In the genomic region with DNA sequence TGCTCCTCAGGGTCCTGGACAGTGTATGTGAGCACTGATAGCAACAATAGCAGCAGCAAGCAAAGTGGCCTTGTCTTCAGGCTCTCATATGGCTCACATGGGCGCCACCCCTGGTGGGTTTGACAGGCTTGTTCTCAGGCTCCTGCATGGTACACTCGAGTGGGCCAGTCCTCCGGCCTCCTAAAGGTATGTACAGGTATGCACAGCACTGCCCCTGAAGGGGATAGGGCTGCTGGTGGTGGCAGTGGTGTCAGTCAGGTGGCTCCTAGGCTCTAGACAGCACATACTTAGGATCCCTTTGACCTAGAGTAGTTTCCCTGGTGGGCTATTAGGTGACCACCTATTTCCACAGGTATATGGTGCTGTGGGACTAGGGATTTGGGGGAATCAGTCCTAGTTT, we compare ENCODE assay signal across 5 cellular contexts.
A peak's percentile ranks its signal among the peaks of the same experiment; 100 is the strongest.
DNase-seq lines count a peak whose midpoint lies in the region; ATAC-seq and TF ChIP-seq lines count a peak whose summit lies in the region.
"Not testable (repeated sequence)": the region's sequence is repeated elsewhere in the genome, so short reads cannot be mapped to it uniquely, and the experiment has no call there.

No MANE protein-coding gene starts in this region.

- not testable (repeated sequence) for H3K4me3 ChIP-seq in upper lobe of right lung; aorta (ENCODE audit: low read length in 2 of 2)

- not testable (repeated sequence) for H3K23ac ChIP-seq in H9 (ENCODE audit: insufficient read length, low read depth, low read length)

- not testable (repeated sequence) for H3K14ac ChIP-seq in H9 (ENCODE audit: insufficient read depth, low read length)

- not testable (repeated sequence) for H3K56ac ChIP-seq in H9 (ENCODE audit: insufficient read length, low read depth, low read length)

- not testable (repeated sequence) for H3K79me2 ChIP-seq in H9 (ENCODE audit: insufficient read depth, low read length)

- H2BK120ac ChIP-seq in H9 (ENCODE audit: low read depth, low read length, poor library complexity, severe bottlenecking) = not testable (repeated sequence)

- H3K9ac ChIP-seq in H9 (ENCODE audit: extremely low read depth, insufficient read length, low read length) = not testable (repeated sequence)

- H3K4me1 ChIP-seq in H9 (ENCODE audit: insufficient read depth, low read length); upper lobe of right lung; aorta (ENCODE audit: control insufficient read depth in 1 of 2, insufficient read depth in 2 of 2, low read length in 2 of 2): not testable (repeated sequence)

- H3K4me1 Mint-ChIP-seq in H9; natural killer cell treated with Interleukin-12 subunit alpha and Interleukin-12 subunit beta and Interleukin-15 and Interleukin-18, amount 100 ng/mL, for 72 hours (ENCODE audit: low read depth in 2 of 2): not testable (repeated sequence)

- WGBS in H9 (ENCODE audit: extremely low coverage, insufficient read length, low lambda C conversion rate) = no CpG with 5 or more reads among the region's 3 CpGs
- WGBS in aorta, 2 donors = 92% methylated on average over 3 of the region's 3 CpGs; no CpG with 5 or more reads in 1 of the 2 donors

- not testable (repeated sequence) for H2BK12ac ChIP-seq in H9 (ENCODE audit: insufficient read length, low read depth, low read length)

- not testable (repeated sequence) for H3T11ph ChIP-seq in H9 (ENCODE audit: low read length)

- H3K27ac Mint-ChIP-seq in H9; natural killer cell treated with Interleukin-12 subunit alpha and Interleukin-12 subunit beta and Interleukin-15 and Interleukin-18, amount 100 ng/mL, for 72 hours: not testable (repeated sequence)

- H2BK5ac ChIP-seq in H9 (ENCODE audit: insufficient read length, low read length) = not testable (repeated sequence)

- DNase-seq in H9 = peak; percentile 16
- DNase-seq in islet precursor cell = peak; percentile 14
- DNase-seq in natural killer cell treated with Interleukin-12 subunit alpha and Interleukin-12 subunit beta and Interleukin-15 and Interleukin-18, amount 100 ng/mL, for 72 hours (ENCODE audit: low spot score); upper lobe of right lung; aorta: not testable (repeated sequence)

- H3K4me2 ChIP-seq in H9 (ENCODE audit: insufficient read depth, insufficient read length, low read length) = not testable (repeated sequence)

- intact Hi-C loops in upper lobe of right lung (cut with DNase I); aorta (cut with DNase I): not testable (repeated sequence)

- not testable (repeated sequence) for H4K8ac ChIP-seq in H9 (replicated peaks; ENCODE audit: insufficient read length, low read depth, low read length)

- H4K91ac ChIP-seq in H9 (ENCODE audit: insufficient read length, low read depth, low read length) = not testable (repeated sequence)

- not testable (repeated sequence) for H3K27me3 ChIP-seq in H9 (ENCODE audit: insufficient read depth, low read length); upper lobe of right lung; aorta (ENCODE audit: control insufficient read depth in 1 of 2, insufficient read depth in 2 of 2, low read length in 1 of 2)

- H3K79me1 ChIP-seq in H9 (ENCODE audit: insufficient read depth, low read depth, low read length, poor library complexity, severe bottlenecking) = not testable (repeated sequence)

- H2BK20ac ChIP-seq in H9 (ENCODE audit: low read depth, low read length, poor library complexity, severe bottlenecking) = not testable (repeated sequence)

- not testable (repeated sequence) for H4K5ac ChIP-seq in H9 (ENCODE audit: insufficient read length, low read depth, low read length)

- H2AFZ ChIP-seq in H9 (ENCODE audit: low read length) = not testable (repeated sequence)

- H3K27ac ChIP-seq in H9 (ENCODE audit: insufficient read length, low read depth, low read length); upper lobe of right lung; aorta (ENCODE audit: low read depth in 1 of 2, low read length in 2 of 2): not testable (repeated sequence)

- not testable (repeated sequence) for H4K20me1 ChIP-seq in H9 (ENCODE audit: control insufficient read depth, insufficient read depth, insufficient read length)

- not testable (repeated sequence) for H3K18ac ChIP-seq in H9 (ENCODE audit: insufficient read length, low read depth, low read length)

- H3K9me3 Mint-ChIP-seq in H9; natural killer cell treated with Interleukin-12 subunit alpha and Interleukin-12 subunit beta and Interleukin-15 and Interleukin-18, amount 100 ng/mL, for 72 hours: not testable (repeated sequence)

- H3K9me3 ChIP-seq in H9 (ENCODE audit: control insufficient read depth, low read depth, low read length); upper lobe of right lung; aorta (ENCODE audit: control insufficient read depth, low read length): not testable (repeated sequence)

- H3K36me3 Mint-ChIP-seq in H9 (ENCODE audit: insufficient read depth in 1 of 3, low read depth in 3 of 3); natural killer cell treated with Interleukin-12 subunit alpha and Interleukin-12 subunit beta and Interleukin-15 and Interleukin-18, amount 100 ng/mL, for 72 hours: not testable (repeated sequence)

- not testable (repeated sequence) for H3K27me3 Mint-ChIP-seq in H9 (ENCODE audit: low read depth); natural killer cell treated with Interleukin-12 subunit alpha and Interleukin-12 subunit beta and Interleukin-15 and Interleukin-18, amount 100 ng/mL, for 72 hours

- not testable (repeated sequence) for H2AK5ac ChIP-seq in H9 (ENCODE audit: insufficient read length, low read length)

- not testable (repeated sequence) for H3K23me2 ChIP-seq in H9 (ENCODE audit: insufficient read length, low read depth, low read length, poor library complexity, severe bottlenecking)

- TF ChIP-seq CTCF in H9 (conservative IDR thresholded peaks at IDR 0.05); upper lobe of right lung (IDR thresholded peaks at IDR 0.05): not testable (repeated sequence)

- not testable (repeated sequence) for H3K4ac ChIP-seq in H9 (ENCODE audit: low read depth, low read length)

- H2BK15ac ChIP-seq in H9 (ENCODE audit: low read depth, low read length) = not testable (repeated sequence)

- H3K4me3 Mint-ChIP-seq in H9; natural killer cell treated with Interleukin-12 subunit alpha and Interleukin-12 subunit beta and Interleukin-15 and Interleukin-18, amount 100 ng/mL, for 72 hours: not testable (repeated sequence)

- not testable (repeated sequence) for H3K36me3 ChIP-seq in upper lobe of right lung; aorta (ENCODE audit: control insufficient read depth in 1 of 2, insufficient read depth in 2 of 2, low read length in 1 of 2)

- ATAC-seq in natural killer cell treated with Interleukin-12 subunit alpha and Interleukin-12 subunit beta and Interleukin-15 and Interleukin-18, amount 100 ng/mL, for 72 hours = peak; percentile 17 to 50
- ATAC-seq in upper lobe of right lung = peak; percentile 26
- ATAC-seq in aorta (ENCODE audit: low FRiP score) = peak; percentile 56
